ENCODE assay signal across 18 cellular contexts in genomic region chr7:106775975-106776607, GRCh38.
DNase-seq lines count a peak whose midpoint lies in the region; ATAC-seq and TF ChIP-seq lines count a peak whose summit lies in the region.
"Had no signal": no experiment of that assay in that cellular context is flagged by ENCODE, and none has a peak within 500 bp of the region (broad histone marks: within the 10 kb centered on the region; RNA-seq: fewer than 3 reads in every experiment).

No MANE protein-coding gene starts in this region.

- H3K9me3 Mint-ChIP-seq in activated T-cell treated with anti-CD3 and anti-CD28 coated beads, Interleukin-2, amount 50 U/mL, for 24 hours, result peaks cover 11% of the 10 kb centered on the region
- H3K9me3 Mint-ChIP-seq in activated T-helper 17 cell treated with anti-CD3 and anti-CD28 coated beads, Interleukin-2, amount 50 U/mL, for 72 hours, result peaks cover 10% of the 10 kb centered on the region
- H3K9me3 Mint-ChIP-seq in stimulated activated effector memory CD8-positive, alpha-beta T cell treated with anti-CD3 and anti-CD28 coated beads, Interleukin-12 subunit alpha, Interleukin-12 subunit beta, amount 100 ng/mL, for 72 hours, result peaks cover 3% of the 10 kb centered on the region

- peak overlapping the region; percentile 76 for H3K27ac Mint-ChIP-seq in activated T-cell treated with anti-CD3 and anti-CD28 coated beads, Interleukin-2, amount 50 U/mL, for 24 hours
- peak overlapping the region; percentile 60 for H3K27ac Mint-ChIP-seq in activated T-helper 17 cell treated with anti-CD3 and anti-CD28 coated beads, Interleukin-2, amount 50 U/mL, for 72 hours
- H3K27ac Mint-ChIP-seq in stimulated activated effector memory CD8-positive, alpha-beta T cell treated with anti-CD3 and anti-CD28 coated beads, Interleukin-12 subunit alpha, Interleukin-12 subunit beta, amount 100 ng/mL, for 72 hours, result peak overlapping the region; percentile 50
- H3K27ac Mint-ChIP-seq: activated naive CD4-positive, alpha-beta T cell treated with anti-CD3 and anti-CD28 coated beads, Interleukin-2, amount 50 U/mL, for 24 hours had no signal

- peaks cover 16% of the 10 kb centered on the region for H3K36me3 Mint-ChIP-seq in activated T-cell treated with anti-CD3 and anti-CD28 coated beads, Interleukin-2, amount 50 U/mL, for 24 hours (ENCODE audit: low read depth)
- H3K36me3 Mint-ChIP-seq in activated T-helper 17 cell treated with anti-CD3 and anti-CD28 coated beads, Interleukin-2, amount 50 U/mL, for 72 hours (ENCODE audit: low read depth), result peaks cover 5% of the 10 kb centered on the region
- H3K36me3 Mint-ChIP-seq in stimulated activated effector memory CD8-positive, alpha-beta T cell treated with anti-CD3 and anti-CD28 coated beads, Interleukin-12 subunit alpha, Interleukin-12 subunit beta, amount 100 ng/mL, for 72 hours, result peaks cover 4% of the 10 kb centered on the region
- H3K36me3 Mint-ChIP-seq: activated naive CD4-positive, alpha-beta T cell treated with anti-CD3 and anti-CD28 coated beads, Interleukin-2, amount 50 U/mL, for 24 hours; CD14-positive monocyte had no signal

- no peak for TF ChIP-seq CTCF in fibroblast of villous mesenchyme (IDR thresholded peaks at IDR 0.05; ENCODE audit: insufficient read depth, low read depth, low read length)

- H3K4me3 ChIP-seq in fibroblast of villous mesenchyme (ENCODE audit: low read depth, low read length), result peak overlapping the region; percentile 17
- H3K4me3 ChIP-seq: coronary artery, suprapubic skin had no signal

- no peaks in the 10 kb centered on the region for H3K27me3 Mint-ChIP-seq in activated T-cell treated with anti-CD3 and anti-CD28 coated beads, Interleukin-2, amount 50 U/mL, for 24 hours
- H3K27me3 Mint-ChIP-seq in activated T-helper 17 cell treated with anti-CD3 and anti-CD28 coated beads, Interleukin-2, amount 50 U/mL, for 72 hours, result no peaks in the 10 kb centered on the region
- H3K27me3 Mint-ChIP-seq: activated naive CD4-positive, alpha-beta T cell treated with anti-CD3 and anti-CD28 coated beads, Interleukin-2, amount 50 U/mL, for 24 hours had no signal

- H3K4me1 Mint-ChIP-seq in activated T-cell treated with anti-CD3 and anti-CD28 coated beads, Interleukin-2, amount 50 U/mL, for 24 hours (ENCODE audit: low read depth), result peaks cover 42% of the 10 kb centered on the region
- peaks cover 21% of the 10 kb centered on the region for H3K4me1 Mint-ChIP-seq in activated T-helper 17 cell treated with anti-CD3 and anti-CD28 coated beads, Interleukin-2, amount 50 U/mL, for 72 hours
- H3K4me1 Mint-ChIP-seq in stimulated activated effector memory CD8-positive, alpha-beta T cell treated with anti-CD3 and anti-CD28 coated beads, Interleukin-12 subunit alpha, Interleukin-12 subunit beta, amount 100 ng/mL, for 72 hours, result peaks cover 27% of the 10 kb centered on the region

- ATAC-seq in activated T-helper 17 cell treated with anti-CD3 and anti-CD28 coated beads, Interleukin-2, amount 50 U/mL, for 72 hours (replicated peaks), result no peak
- no peak for ATAC-seq in stimulated activated effector memory CD8-positive, alpha-beta T cell treated with anti-CD3 and anti-CD28 coated beads, Interleukin-12 subunit alpha, Interleukin-12 subunit beta, amount 100 ng/mL, for 72 hours

- DNase-seq in activated T-cell treated with anti-CD3 and anti-CD28 coated beads, Interleukin-2, amount 50 U/mL, for 24 hours, result no peak
- no peak for DNase-seq in activated T-cell treated with anti-CD3 and anti-CD28 coated beads, Interleukin-2, amount 50 U/mL, for 1 hour
- DNase-seq in fibroblast of villous mesenchyme (ENCODE audit: low read depth), result no peak
- no peak for DNase-seq in stimulated activated effector memory CD8-positive, alpha-beta T cell treated with anti-CD3 and anti-CD28 coated beads, Interleukin-12 subunit alpha, Interleukin-12 subunit beta, amount 100 ng/mL, for 72 hours (ENCODE audit: low spot score in 2 of 2)
- no peak for DNase-seq in NK-92 (lab: John Stamatoyannopoulos, UW; ENCODE audit: unreplicated experiment)
- DNase-seq in SW 1271 (lab: John Stamatoyannopoulos, UW), result no peak
- no peak for DNase-seq in C1 segment of cervical spinal cord (lab: John Stamatoyannopoulos, UW)
- DNase-seq: activated CD4-positive, alpha-beta T cell treated with anti-CD3 and anti-CD28 coated beads, Interleukin-2, amount 50 U/mL, for 1 hour; activated T-cell treated with anti-CD3 and anti-CD28 coated beads, Interleukin-2, amount 50 U/mL, for 48 hours; DMS153; NCI-H1417 treated with DMSO at 0.1 percent for 48 hours; NCI-H2171 treated with DMSO at 0.1 percent for 48 hours; NCI-H526 had no signal

- no peak overlapping the region for H3K4me3 Mint-ChIP-seq in activated T-cell treated with anti-CD3 and anti-CD28 coated beads, Interleukin-2, amount 50 U/mL, for 24 hours
- peak overlapping the region; percentile 48 for H3K4me3 Mint-ChIP-seq in activated T-helper 17 cell treated with anti-CD3 and anti-CD28 coated beads, Interleukin-2, amount 50 U/mL, for 72 hours
- H3K4me3 Mint-ChIP-seq in stimulated activated effector memory CD8-positive, alpha-beta T cell treated with anti-CD3 and anti-CD28 coated beads, Interleukin-12 subunit alpha, Interleukin-12 subunit beta, amount 100 ng/mL, for 72 hours, result peak overlapping the region; percentile 43
- H3K4me3 Mint-ChIP-seq: activated naive CD4-positive, alpha-beta T cell treated with anti-CD3 and anti-CD28 coated beads, Interleukin-2, amount 50 U/mL, for 24 hours had no signal
